In the genomic region with DNA sequence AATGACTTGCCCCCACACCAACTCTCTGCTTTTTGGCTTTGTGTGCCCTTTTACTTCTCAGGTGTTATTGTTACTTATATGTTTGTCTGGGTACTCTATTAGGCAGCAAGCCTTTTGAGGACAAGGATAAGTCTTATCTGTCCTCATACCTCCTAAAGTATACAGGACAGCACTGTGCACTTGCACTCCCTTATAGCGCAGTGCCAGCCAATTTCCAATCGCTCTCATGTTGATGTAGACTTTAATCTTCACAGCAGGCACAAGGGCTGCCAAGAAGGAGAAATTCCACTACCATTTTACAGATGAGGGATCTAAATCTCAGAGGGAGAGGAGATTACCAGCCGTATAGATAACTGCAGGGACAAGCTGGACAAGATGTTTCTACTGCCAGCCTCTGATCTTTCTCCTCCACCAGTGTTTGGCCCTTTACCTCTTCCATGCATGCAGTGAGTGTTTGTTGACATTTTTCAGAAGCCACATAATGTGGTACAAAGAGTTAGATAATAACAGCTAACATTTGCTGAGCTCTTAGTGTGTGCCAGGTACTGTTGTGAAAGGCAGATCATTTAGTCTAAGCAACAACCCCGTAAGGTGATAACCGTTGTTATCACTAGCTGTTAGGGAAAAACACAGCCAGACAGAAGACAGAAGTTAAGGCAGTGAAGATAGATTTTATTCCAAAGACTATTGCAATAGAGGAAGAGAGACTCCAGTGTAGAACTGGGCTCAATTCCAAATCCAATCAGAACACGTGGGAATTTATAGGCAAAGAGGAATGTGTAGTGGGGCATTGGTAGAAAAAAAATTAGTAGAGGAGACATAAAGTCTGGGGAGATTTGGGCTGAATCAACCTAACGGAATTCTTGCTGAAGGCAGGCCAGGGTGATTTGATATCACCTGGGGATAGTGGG, we compare ENCODE assay signal across 2 cellular contexts.
TF ChIP-seq lines count a peak whose summit lies in the region.

No MANE protein-coding gene starts in this region.

TF ChIP-seq in liver, 16 proteins besides CTCF, POLR2A, EP300 and RAD21:
- TF ChIP-seq HNF4A (conservative IDR thresholded peaks at IDR 0.05), result peak; percentile 16 to 75
- no peak for TF ChIP-seq SP1 (IDR thresholded peaks at IDR 0.05)
- TF ChIP-seq, protein P1, sequence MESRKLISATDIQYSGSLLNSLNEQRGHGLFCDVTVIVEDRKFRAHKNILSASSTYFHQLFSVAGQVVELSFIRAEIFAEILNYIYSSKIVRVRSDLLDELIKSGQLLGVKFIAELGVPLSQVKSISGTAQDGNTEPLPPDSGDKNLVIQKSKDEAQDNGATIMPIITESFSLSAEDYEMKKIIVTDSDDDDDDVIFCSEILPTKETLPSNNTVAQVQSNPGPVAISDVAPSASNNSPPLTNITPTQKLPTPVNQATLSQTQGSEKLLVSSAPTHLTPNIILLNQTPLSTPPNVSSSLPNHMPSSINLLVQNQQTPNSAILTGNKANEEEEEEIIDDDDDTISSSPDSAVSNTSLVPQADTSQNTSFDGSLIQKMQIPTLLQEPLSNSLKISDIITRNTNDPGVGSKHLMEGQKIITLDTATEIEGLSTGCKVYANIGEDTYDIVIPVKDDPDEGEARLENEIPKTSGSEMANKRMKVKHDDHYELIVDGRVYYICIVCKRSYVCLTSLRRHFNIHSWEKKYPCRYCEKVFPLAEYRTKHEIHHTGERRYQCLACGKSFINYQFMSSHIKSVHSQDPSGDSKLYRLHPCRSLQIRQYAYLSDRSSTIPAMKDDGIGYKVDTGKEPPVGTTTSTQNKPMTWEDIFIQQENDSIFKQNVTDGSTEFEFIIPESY (IDR thresholded peaks at IDR 0.05), result peak; percentile 59
- TF ChIP-seq FOXA1 (IDR thresholded peaks at IDR 0.05), result peak; percentile 50
- TF ChIP-seq, protein P2, sequence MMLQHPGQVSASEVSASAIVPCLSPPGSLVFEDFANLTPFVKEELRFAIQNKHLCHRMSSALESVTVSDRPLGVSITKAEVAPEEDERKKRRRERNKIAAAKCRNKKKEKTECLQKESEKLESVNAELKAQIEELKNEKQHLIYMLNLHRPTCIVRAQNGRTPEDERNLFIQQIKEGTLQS (IDR thresholded peaks at IDR 0.05), result no peak
- TF ChIP-seq, protein P3, sequence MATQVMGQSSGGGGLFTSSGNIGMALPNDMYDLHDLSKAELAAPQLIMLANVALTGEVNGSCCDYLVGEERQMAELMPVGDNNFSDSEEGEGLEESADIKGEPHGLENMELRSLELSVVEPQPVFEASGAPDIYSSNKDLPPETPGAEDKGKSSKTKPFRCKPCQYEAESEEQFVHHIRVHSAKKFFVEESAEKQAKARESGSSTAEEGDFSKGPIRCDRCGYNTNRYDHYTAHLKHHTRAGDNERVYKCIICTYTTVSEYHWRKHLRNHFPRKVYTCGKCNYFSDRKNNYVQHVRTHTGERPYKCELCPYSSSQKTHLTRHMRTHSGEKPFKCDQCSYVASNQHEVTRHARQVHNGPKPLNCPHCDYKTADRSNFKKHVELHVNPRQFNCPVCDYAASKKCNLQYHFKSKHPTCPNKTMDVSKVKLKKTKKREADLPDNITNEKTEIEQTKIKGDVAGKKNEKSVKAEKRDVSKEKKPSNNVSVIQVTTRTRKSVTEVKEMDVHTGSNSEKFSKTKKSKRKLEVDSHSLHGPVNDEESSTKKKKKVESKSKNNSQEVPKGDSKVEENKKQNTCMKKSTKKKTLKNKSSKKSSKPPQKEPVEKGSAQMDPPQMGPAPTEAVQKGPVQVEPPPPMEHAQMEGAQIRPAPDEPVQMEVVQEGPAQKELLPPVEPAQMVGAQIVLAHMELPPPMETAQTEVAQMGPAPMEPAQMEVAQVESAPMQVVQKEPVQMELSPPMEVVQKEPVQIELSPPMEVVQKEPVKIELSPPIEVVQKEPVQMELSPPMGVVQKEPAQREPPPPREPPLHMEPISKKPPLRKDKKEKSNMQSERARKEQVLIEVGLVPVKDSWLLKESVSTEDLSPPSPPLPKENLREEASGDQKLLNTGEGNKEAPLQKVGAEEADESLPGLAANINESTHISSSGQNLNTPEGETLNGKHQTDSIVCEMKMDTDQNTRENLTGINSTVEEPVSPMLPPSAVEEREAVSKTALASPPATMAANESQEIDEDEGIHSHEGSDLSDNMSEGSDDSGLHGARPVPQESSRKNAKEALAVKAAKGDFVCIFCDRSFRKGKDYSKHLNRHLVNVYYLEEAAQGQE (IDR thresholded peaks at IDR 0.05), result peak; percentile 54
- TF ChIP-seq, protein P4, sequence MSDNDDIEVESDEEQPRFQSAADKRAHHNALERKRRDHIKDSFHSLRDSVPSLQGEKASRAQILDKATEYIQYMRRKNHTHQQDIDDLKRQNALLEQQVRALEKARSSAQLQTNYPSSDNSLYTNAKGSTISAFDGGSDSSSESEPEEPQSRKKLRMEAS (IDR thresholded peaks at IDR 0.05), result peak; percentile 40
- peak; percentile 29 for TF ChIP-seq YY1 (IDR thresholded peaks at IDR 0.05)
- TF ChIP-seq JUND (IDR thresholded peaks at IDR 0.05), result peak in 1 of 2 donors; percentile 64
- TF ChIP-seq FOXA2 (IDR thresholded peaks at IDR 0.05), result peak; percentile 75
- peak in 1 of 2 donors; percentile 76 for TF ChIP-seq RXRA (IDR thresholded peaks at IDR 0.05)
- TF ChIP-seq HNF4G (IDR thresholded peaks at IDR 0.05), result no peak

TF ChIP-seq in HepG2, 621 proteins besides CTCF, POLR2A, EP300 and RAD21:
- no peak for TF ChIP-seq NFIB (CRISPR knock-in tag; IDR thresholded peaks at IDR 0.05; ENCODE audit: borderline replicate concordance)
- TF ChIP-seq NFYB (CRISPR knock-in tag; IDR thresholded peaks at IDR 0.05), result no peak
- no peak for TF ChIP-seq ZSCAN22 (CRISPR knock-in tag; IDR thresholded peaks at IDR 0.05)
- TF ChIP-seq KDM6A (CRISPR knock-in tag; IDR thresholded peaks at IDR 0.05; ENCODE audit: low read depth), result no peak
- TF ChIP-seq ZNF331 (CRISPR knock-in tag; IDR thresholded peaks at IDR 0.05), result no peak
- no peak for TF ChIP-seq NFE2 (CRISPR knock-in tag; IDR thresholded peaks at IDR 0.05)
- no peak for TF ChIP-seq MTA3 (CRISPR knock-in tag; IDR thresholded peaks at IDR 0.05)
- TF ChIP-seq RFX3 (CRISPR knock-in tag; IDR thresholded peaks at IDR 0.05), result no peak
- TF ChIP-seq, protein P4 (IDR thresholded peaks at IDR 0.05), result no peak
- TF ChIP-seq SALL2 (CRISPR knock-in tag; IDR thresholded peaks at IDR 0.05), result no peak
- TF ChIP-seq, protein P5, sequence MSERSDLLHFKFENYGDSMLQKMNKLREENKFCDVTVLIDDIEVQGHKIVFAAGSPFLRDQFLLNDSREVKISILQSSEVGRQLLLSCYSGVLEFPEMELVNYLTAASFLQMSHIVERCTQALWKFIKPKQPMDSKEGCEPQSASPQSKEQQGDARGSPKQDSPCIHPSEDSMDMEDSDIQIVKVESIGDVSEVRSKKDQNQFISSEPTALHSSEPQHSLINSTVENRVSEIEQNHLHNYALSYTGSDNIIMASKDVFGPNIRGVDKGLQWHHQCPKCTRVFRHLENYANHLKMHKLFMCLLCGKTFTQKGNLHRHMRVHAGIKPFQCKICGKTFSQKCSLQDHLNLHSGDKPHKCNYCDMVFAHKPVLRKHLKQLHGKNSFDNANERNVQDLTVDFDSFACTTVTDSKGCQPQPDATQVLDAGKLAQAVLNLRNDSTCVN (CRISPR knock-in tag; IDR thresholded peaks at IDR 0.05; ENCODE audit: borderline replicate concordance), result no peak
- no peak for TF ChIP-seq ZNF614 (CRISPR knock-in tag; IDR thresholded peaks at IDR 0.05; ENCODE audit: borderline replicate concordance)
- no peak for TF ChIP-seq ZNF749 (CRISPR knock-in tag; IDR thresholded peaks at IDR 0.05; ENCODE audit: borderline replicate concordance)
- TF ChIP-seq, protein P6, sequence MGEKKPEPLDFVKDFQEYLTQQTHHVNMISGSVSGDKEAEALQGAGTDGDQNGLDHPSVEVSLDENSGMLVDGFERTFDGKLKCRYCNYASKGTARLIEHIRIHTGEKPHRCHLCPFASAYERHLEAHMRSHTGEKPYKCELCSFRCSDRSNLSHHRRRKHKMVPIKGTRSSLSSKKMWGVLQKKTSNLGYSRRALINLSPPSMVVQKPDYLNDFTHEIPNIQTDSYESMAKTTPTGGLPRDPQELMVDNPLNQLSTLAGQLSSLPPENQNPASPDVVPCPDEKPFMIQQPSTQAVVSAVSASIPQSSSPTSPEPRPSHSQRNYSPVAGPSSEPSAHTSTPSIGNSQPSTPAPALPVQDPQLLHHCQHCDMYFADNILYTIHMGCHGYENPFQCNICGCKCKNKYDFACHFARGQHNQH (CRISPR knock-in tag; IDR thresholded peaks at IDR 0.05), result no peak
- TF ChIP-seq, protein P7, sequence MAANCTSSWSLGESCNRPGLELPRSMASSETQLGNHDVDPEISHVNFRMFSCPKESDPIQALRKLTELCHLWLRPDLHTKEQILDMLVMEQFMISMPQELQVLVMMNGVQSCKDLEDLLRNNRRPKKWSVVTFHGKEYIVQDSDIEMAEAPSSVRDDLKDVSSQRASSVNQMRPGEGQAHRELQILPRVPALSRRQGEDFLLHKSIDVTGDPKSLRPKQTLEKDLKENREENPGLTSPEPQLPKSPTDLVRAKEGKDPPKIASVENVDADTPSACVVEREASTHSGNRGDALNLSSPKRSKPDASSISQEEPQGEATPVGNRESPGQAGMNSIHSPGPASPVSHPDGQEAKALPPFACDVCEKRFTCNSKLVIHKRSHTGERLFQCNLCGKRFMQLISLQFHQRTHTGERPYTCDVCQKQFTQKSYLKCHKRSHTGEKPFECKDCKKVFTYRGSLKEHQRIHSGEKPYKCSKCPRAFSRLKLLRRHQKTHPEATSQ (CRISPR knock-in tag; IDR thresholded peaks at IDR 0.05; ENCODE audit: borderline replicate concordance), result no peak
- TF ChIP-seq ZNF7 (CRISPR knock-in tag; IDR thresholded peaks at IDR 0.05), result no peak
- TF ChIP-seq KDM1A (CRISPR knock-in tag; IDR thresholded peaks at IDR 0.05), result no peak
